ENCODE assay signal across 40 cellular contexts in the genomic region with DNA sequence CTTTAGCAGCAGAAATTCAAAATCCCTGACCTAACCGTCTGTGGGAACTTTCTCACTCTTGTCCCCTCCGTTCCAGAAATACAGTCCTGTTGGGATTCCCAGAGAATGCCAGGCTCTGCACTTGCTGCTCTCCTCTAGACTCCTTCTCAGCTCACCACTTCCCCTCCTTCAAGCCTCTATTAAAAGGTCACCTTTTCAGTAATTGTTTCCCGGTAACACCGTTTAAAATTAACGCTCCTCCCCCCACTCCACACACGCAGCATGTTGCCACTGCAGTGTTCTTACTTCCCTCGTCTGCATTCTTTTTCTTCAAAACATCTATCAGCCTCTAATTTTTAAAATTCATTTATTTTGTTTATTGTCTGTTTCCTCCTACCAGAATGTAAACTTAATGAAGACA. TPM values are rescaled to one million over a fixed set of nuclear protein-coding genes. Genes with fewer than 3 reads are reported as not detected.
"Had no signal": no experiment of that assay in that cellular context is flagged by ENCODE, and none has a peak within 500 bp of the region (broad histone marks: within the 10 kb centered on the region; RNA-seq: fewer than 3 reads in every experiment).

No MANE protein-coding gene starts in this region.

- H3K36me3 ChIP-seq: adrenal gland, brain microvascular endothelial cell, breast epithelium had no signal

- FAIRE-seq: astrocyte, TTC549 had no signal

- H3K4me1 Mint-ChIP-seq: activated B cell treated with CpG ODN at 0.5 μM for 24 hours; activated CD4-positive, alpha-beta T cell treated with anti-CD3 and anti-CD28 coated beads, Interleukin-2, amount 10 ng/mL, durations not matched to agents 24 days and 14 days; activated naive CD8-positive, alpha-beta T cell treated with anti-CD3 and anti-CD28 coated beads for 36 hours; activated T-helper 17 cell treated with anti-CD3 and anti-CD28 coated beads, Interleukin-2, amount 50 U/mL, for 72 hours had no signal

- H3K4me1 ChIP-seq: adrenal gland, body of pancreas, breast epithelium had no signal

- H3K27me3 ChIP-seq: adrenal gland, body of pancreas, brain microvascular endothelial cell, breast epithelium had no signal

- H3K27ac Mint-ChIP-seq: activated B cell treated with CpG ODN at 0.5 μM for 24 hours; activated CD4-positive, alpha-beta memory T cell treated with anti-CD3 and anti-CD28 coated beads for 36 hours; activated CD4-positive, alpha-beta T cell treated with anti-CD3 and anti-CD28 coated beads, Interleukin-2, amount 10 ng/mL, durations not matched to agents 24 days and 14 days; activated CD8-positive, alpha-beta T cell treated with anti-CD3 and anti-CD28 coated beads for 36 hours; activated naive CD4-positive, alpha-beta T cell treated with anti-CD3 and anti-CD28 coated beads for 36 hours; activated naive CD4-positive, alpha-beta T cell treated with anti-CD3 and anti-CD28 coated beads, Interleukin-2, amount 50 U/mL, for 72 hours; activated naive CD8-positive, alpha-beta T cell treated with anti-CD3 and anti-CD28 coated beads for 36 hours; activated T-cell treated with anti-CD3 and anti-CD28 coated beads, Interleukin-2, amount 50 U/mL, for 72 hours; activated T-helper 1 cell treated with anti-CD3 and anti-CD28 coated beads, Interleukin-12 subunit alpha, Interleukin-12 subunit beta, Interleukin-2, Interleukin-4 antibody, amounts not matched to agents 30 ng/mL and 10 ng/mL and 1 ng/mL, durations not matched to agents 14 hours and 24 hours and 36 hours; activated T-helper 17 cell treated with anti-CD3 and anti-CD28 coated beads, Interleukin-2, amount 50 U/mL, for 72 hours; T-helper 1 cell treated with Interleukin-12 subunit alpha and Interleukin-12 subunit beta and Interleukin-4 antibody, amounts not matched to agents 30 μg/mL and 1 μg/mL, for 36 hours; T-helper 2 cell treated with Interferon-gamma antibody and Interleukin-4, amounts not matched to agents 5 μg/mL and 100 μg/mL, for 36 hours had no signal

- H3K27me3 Mint-ChIP-seq: activated CD8-positive, alpha-beta T cell treated with anti-CD3 and anti-CD28 coated beads for 36 hours; activated naive CD8-positive, alpha-beta T cell treated with anti-CD3 and anti-CD28 coated beads for 36 hours had no signal

- H3K4me3 Mint-ChIP-seq: activated B cell treated with CpG ODN at 0.5 μM for 24 hours; activated CD4-positive, alpha-beta memory T cell treated with anti-CD3 and anti-CD28 coated beads for 36 hours; activated CD4-positive, alpha-beta T cell treated with anti-CD3 and anti-CD28 coated beads, Interleukin-2, amount 10 ng/mL, durations not matched to agents 24 days and 14 days; activated CD8-positive, alpha-beta T cell treated with anti-CD3 and anti-CD28 coated beads for 36 hours; activated naive CD4-positive, alpha-beta T cell treated with anti-CD3 and anti-CD28 coated beads for 36 hours; activated naive CD8-positive, alpha-beta T cell treated with anti-CD3 and anti-CD28 coated beads for 36 hours; activated T-cell treated with anti-CD3 and anti-CD28 coated beads, Interleukin-2, amount 50 U/mL, for 4 hours; activated T-cell treated with anti-CD3 and anti-CD28 coated beads, Interleukin-2, amount 50 U/mL, for 72 hours; activated T-helper 1 cell treated with anti-CD3 and anti-CD28 coated beads, Interleukin-12 subunit alpha, Interleukin-12 subunit beta, Interleukin-2, Interleukin-4 antibody, amounts not matched to agents 30 ng/mL and 10 ng/mL and 1 ng/mL, durations not matched to agents 14 hours and 24 hours and 36 hours; activated T-helper 17 cell treated with anti-CD3 and anti-CD28 coated beads, Interleukin-2, amount 50 U/mL, for 72 hours; T-helper 1 cell treated with Interleukin-12 subunit alpha and Interleukin-12 subunit beta and Interleukin-4 antibody, amounts not matched to agents 30 μg/mL and 1 μg/mL, for 36 hours; T-helper 2 cell treated with Interferon-gamma antibody and Interleukin-4, amounts not matched to agents 5 μg/mL and 100 μg/mL, for 36 hours had no signal

- DNase-seq: activated B cell treated with CpG ODN at 0.5 μM for 24 hours; activated CD4-positive, alpha-beta memory T cell treated with anti-CD3 and anti-CD28 coated beads for 36 hours; activated CD4-positive, alpha-beta T cell treated with anti-CD3 and anti-CD28 coated beads for 4 hours; activated CD4-positive, alpha-beta T cell treated with anti-CD3 and anti-CD28 coated beads, Interleukin-2, amount 10 ng/mL, durations not matched to agents 24 days and 14 days; activated CD4-positive, alpha-beta T cell treated with anti-CD3 and anti-CD28 coated beads, Interleukin-2, amount 50 U/mL, for 1 hour; activated CD4-positive, alpha-beta T cell treated with anti-CD3 and anti-CD28 coated beads, Interleukin-2, amount 50 U/mL, for 4 hours; activated CD4-positive, CD25-positive, alpha-beta regulatory T cell treated with anti-CD3 and anti-CD28 coated beads, Interleukin-2, amount 50 U/mL, for 72 hours; activated CD8-positive, alpha-beta memory T cell treated with anti-CD3 and anti-CD28 coated beads, Interleukin-2, amount 50 U/mL, for 4 hours; activated CD8-positive, alpha-beta T cell treated with anti-CD3 and anti-CD28 coated beads for 36 hours; activated effector memory CD4-positive, alpha-beta T cell treated with anti-CD3 and anti-CD28 coated beads, Interleukin-2, amount 50 U/mL, for 16 hours; activated gamma-delta T cell treated with Interleukin-2 at 50 U/mL for 16 hours; activated naive CD4-positive, alpha-beta T cell; activated naive CD4-positive, alpha-beta T cell treated with anti-CD3 and anti-CD28 coated beads for 36 hours; activated naive CD4-positive, alpha-beta T cell treated with anti-CD3 and anti-CD28 coated beads, Interleukin-2, amount 50 U/mL, for 16 hours; activated naive CD8-positive, alpha-beta T cell treated with anti-CD3 and anti-CD28 coated beads for 36 hours; activated T-cell treated with anti-CD3 and anti-CD28 coated beads for 4 hours; activated T-cell treated with anti-CD3 and anti-CD28 coated beads, Interleukin-2, amount 50 U/mL, for 1 hour; activated T-cell treated with anti-CD3 and anti-CD28 coated beads, Interleukin-2, amount 50 U/mL, for 4 hours; activated T-cell treated with anti-CD3 and anti-CD28 coated beads, Interleukin-2, amount 50 U/mL, for 72 hours; adrenal gland; amniotic stem cell; aorta; body of pancreas; brain microvascular endothelial cell; central memory CD4-positive, alpha-beta T cell; cerebellar nuclear complex; T-helper 1 cell; T-helper 2 cell; T-helper 9 cell had no signal

- H3K27ac ChIP-seq: adrenal gland, body of pancreas, brain microvascular endothelial cell, breast epithelium, VCaP had no signal

- H3K36me3 Mint-ChIP-seq: activated CD4-positive, alpha-beta memory T cell treated with anti-CD3 and anti-CD28 coated beads for 36 hours; activated naive CD4-positive, alpha-beta T cell treated with anti-CD3 and anti-CD28 coated beads, Interleukin-2, amount 50 U/mL, for 72 hours; activated naive CD8-positive, alpha-beta T cell treated with anti-CD3 and anti-CD28 coated beads for 36 hours had no signal

- H3K9me3 Mint-ChIP-seq: activated B cell treated with CpG ODN at 0.5 μM for 24 hours had no signal

- H3K9me3 ChIP-seq: adrenal gland, body of pancreas, breast epithelium had no signal

- H3K4me3 ChIP-seq: adrenal gland, body of pancreas, breast epithelium had no signal

- ATAC-seq: activated CD8-positive, alpha-beta T cell treated with anti-CD3 and anti-CD28 coated beads for 36 hours; activated naive CD4-positive, alpha-beta T cell treated with anti-CD3 and anti-CD28 coated beads, Interleukin-2, amount 50 U/mL, for 72 hours; activated T-cell treated with anti-CD3 and anti-CD28 coated beads, Interleukin-2, amount 50 U/mL, for 4 hours; activated T-cell treated with anti-CD3 and anti-CD28 coated beads, Interleukin-2, amount 50 U/mL, for 72 hours; activated T-helper 17 cell treated with anti-CD3 and anti-CD28 coated beads, Interleukin-2, amount 50 U/mL, for 72 hours; body of pancreas had no signal

RNA-seq across cellular contexts. Expression of a gene that starts 48.6 kb away (rescaled TPM):
- total RNA-seq: activated CD4-positive, alpha-beta T cell treated with anti-CD3 and anti-CD28 coated beads, Interleukin-2, amount 10 ng/mL, durations not matched to agents 24 days and 14 days; activated CD8-positive, alpha-beta memory T cell treated with anti-CD3 and anti-CD28 coated beads for 36 hours; activated CD8-positive, alpha-beta T cell treated with anti-CD3 and anti-CD28 coated beads for 36 hours; activated naive CD4-positive, alpha-beta T cell treated with anti-CD3 and anti-CD28 coated beads for 36 hours; activated naive CD4-positive, alpha-beta T cell treated with anti-CD3 and anti-CD28 coated beads, Interleukin-2, amount 50 U/mL, for 72 hours; activated naive CD8-positive, alpha-beta T cell treated with anti-CD3 and anti-CD28 coated beads for 36 hours; activated T-cell treated with anti-CD3 and anti-CD28 coated beads, Interleukin-2, amount 50 U/mL, for 4 hours; activated T-helper 1 cell treated with anti-CD3 and anti-CD28 coated beads, Interleukin-12 subunit alpha, Interleukin-12 subunit beta, Interleukin-2, Interleukin-4 antibody, amounts not matched to agents 30 ng/mL and 10 ng/mL and 1 ng/mL, durations not matched to agents 14 hours and 24 hours and 36 hours; aorta; breast epithelium; cardiac septum had no signal
- polyA plus RNA-seq: aorta had no signal
